ENCODE assay signal across 9 cellular contexts in the genomic region with DNA sequence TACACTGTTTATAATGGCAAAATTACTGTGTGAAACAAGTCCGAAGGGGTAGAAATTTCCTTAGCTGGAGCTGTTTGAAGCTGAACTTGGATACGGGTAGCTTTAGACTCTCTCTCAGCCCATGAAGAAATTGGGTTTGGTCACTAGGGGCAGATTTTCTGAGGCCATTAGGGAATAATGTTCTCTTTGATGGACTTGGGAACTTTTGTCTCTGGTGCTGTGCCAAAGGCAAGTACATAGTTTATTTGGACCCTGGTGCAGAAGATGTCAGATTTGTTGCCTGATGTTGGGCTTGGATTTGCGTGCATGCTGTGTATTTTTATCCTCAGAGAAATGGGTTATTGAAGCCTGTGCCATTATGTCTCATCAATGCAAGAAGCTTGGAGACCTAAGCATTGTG.
DNase-seq lines count a peak whose midpoint lies in the region; ATAC-seq and TF ChIP-seq lines count a peak whose summit lies in the region.
"Had no signal": no experiment of that assay in that cellular context is flagged by ENCODE, and none has a peak within 500 bp of the region (broad histone marks: within the 10 kb centered on the region; RNA-seq: fewer than 3 reads in every experiment).

No MANE protein-coding gene starts in this region.

- peaks cover 7% of the 10 kb centered on the region; the same call in 1 of the 2 replicates for H3K4me1 Mint-ChIP-seq in HFFc6 (ENCODE audit: low read depth)
- H3K4me1 Mint-ChIP-seq in brain: peaks cover 82% of the 10 kb centered on the region
- peaks cover 19 to 23% of the 10 kb centered on the region in 2 donors for H3K4me1 Mint-ChIP-seq in natural killer cell

- no peak overlapping the region for H3K4me3 ChIP-seq in thoracic aorta

- TF ChIP-seq POLR2A in erythroblast (IDR thresholded peaks at IDR 0.05; ENCODE audit: low read length): no peak

- peaks cover 42 to 65% of the 10 kb centered on the region in 2 donors for H3K4me1 ChIP-seq in thoracic aorta (ENCODE audit: control insufficient read depth in 1 of 2, low read depth in 2 of 2)

- ATAC-seq in thoracic aorta (ENCODE audit: insufficient number of reproducible peaks, low FRiP score, low read depth) (no peak), natural killer cell (no peak)

- H3K36me3 Mint-ChIP-seq in HFFc6 (ENCODE audit: low read depth) (peaks cover 29% of the 10 kb centered on the region), brain (peaks cover 57% of the 10 kb centered on the region), natural killer cell (peaks cover 31% of the 10 kb centered on the region)

- H3K9me3 Mint-ChIP-seq in HFFc6 (no peaks in the 10 kb centered on the region), brain (no peaks in the 10 kb centered on the region), natural killer cell (no peaks in the 10 kb centered on the region)
- H3K9me3 Mint-ChIP-seq: activated CD4-positive, alpha-beta T cell treated with anti-CD3 and anti-CD28 coated beads, Interleukin-2, amount 10 ng/mL, durations not matched to agents 7 days and 5 days; activated naive CD8-positive, alpha-beta T cell treated with anti-CD3 and anti-CD28 coated beads, Interleukin-2, amount 10 ng/mL, durations not matched to agents 7 days and 5 days had no signal

- intact Hi-C loops in natural killer cell (cut with micrococcal nuclease): no loop called here

- H3K4me3 Mint-ChIP-seq in HFFc6: no peak overlapping the region
- peak overlapping the region in 1 of 5 experiments; percentile 31 for H3K4me3 Mint-ChIP-seq in brain
- H3K4me3 Mint-ChIP-seq in natural killer cell: no peak overlapping the region
- H3K4me3 Mint-ChIP-seq: activated CD4-positive, alpha-beta T cell treated with anti-CD3 and anti-CD28 coated beads, Interleukin-2, amount 10 ng/mL, durations not matched to agents 7 days and 5 days; activated naive CD8-positive, alpha-beta T cell treated with anti-CD3 and anti-CD28 coated beads, Interleukin-2, amount 10 ng/mL, durations not matched to agents 7 days and 5 days had no signal

- H3K9me3 ChIP-seq in thoracic aorta: no peaks in the 10 kb centered on the region

- H3K36me3 ChIP-seq in thoracic aorta: peaks cover 10% of the 10 kb centered on the region

- H3K27me3 ChIP-seq in thoracic aorta (replicated peaks; ENCODE audit: insufficient read depth): no peaks in the 10 kb centered on the region

- H3K27me3 Mint-ChIP-seq in HFFc6 (ENCODE audit: insufficient read depth) (no peaks in the 10 kb centered on the region; the same call in none of the 2 replicates), brain (no peaks in the 10 kb centered on the region), natural killer cell (ENCODE audit: low read depth in 2 of 2) (no peaks in the 10 kb centered on the region)
- H3K27me3 Mint-ChIP-seq: activated CD4-positive, alpha-beta T cell treated with anti-CD3 and anti-CD28 coated beads, Interleukin-2, amount 10 ng/mL, durations not matched to agents 7 days and 5 days; activated naive CD8-positive, alpha-beta T cell treated with anti-CD3 and anti-CD28 coated beads, Interleukin-2, amount 10 ng/mL, durations not matched to agents 7 days and 5 days had no signal

- peak; percentile 40 for TF ChIP-seq CTCF in HFFc6 (IDR thresholded peaks at IDR 0.05)
- peak in 1 of 2 experiments; percentile 14 for TF ChIP-seq CTCF in brain (conservative IDR thresholded peaks at IDR 0.05)
- no peak for TF ChIP-seq CTCF in thoracic aorta (IDR thresholded peaks at IDR 0.05)
- no peak for TF ChIP-seq CTCF in natural killer cell (IDR thresholded peaks at IDR 0.05)

- H3K27ac ChIP-seq in thoracic aorta: peak overlapping the region; percentile 52 to 60

- no peak for DNase-seq in HFFc6
- peak; percentile 50 for DNase-seq in inferior parietal cortex (ENCODE audit: extremely low spot score)
- DNase-seq in thoracic aorta (ENCODE audit: low spot score): no peak
- DNase-seq in NCI-H226: no peak
- DNase-seq in erythroblast (lab: John Stamatoyannopoulos, UW): no peak
- DNase-seq in natural killer cell: no peak
- DNase-seq: activated CD4-positive, alpha-beta T cell treated with anti-CD3 and anti-CD28 coated beads, Interleukin-2, amount 10 ng/mL, durations not matched to agents 7 days and 5 days; activated naive CD8-positive, alpha-beta T cell treated with anti-CD3 and anti-CD28 coated beads, Interleukin-2, amount 10 ng/mL, durations not matched to agents 7 days and 5 days had no signal

- H3K27ac Mint-ChIP-seq in HFFc6 (no peak overlapping the region), brain (peak overlapping the region; percentile 6 to 85 (median 75)), natural killer cell (no peak overlapping the region)
- H3K27ac Mint-ChIP-seq: activated CD4-positive, alpha-beta T cell treated with anti-CD3 and anti-CD28 coated beads, Interleukin-2, amount 10 ng/mL, durations not matched to agents 7 days and 5 days; activated naive CD8-positive, alpha-beta T cell treated with anti-CD3 and anti-CD28 coated beads, Interleukin-2, amount 10 ng/mL, durations not matched to agents 7 days and 5 days had no signal

Comparison
In these comparisons a context has a peak if more than half of its experiments do, and no peak if none do; other contexts are left out.
1. H3K27ac Mint-ChIP-seq: peak in brain (5 of 5); none in HFFc6 (single experiment) and natural killer cell (0 of 2).